In genomic region chr16:2520784-2521577, GRCh38 we compare ENCODE assay signal across 8 cellular contexts. TPM values are rescaled to one million over a fixed set of nuclear protein-coding genes. Genes with fewer than 3 reads are reported as not detected.
DNase-seq lines count a peak whose midpoint lies in the region; ATAC-seq and TF ChIP-seq lines count a peak whose summit lies in the region.

No MANE protein-coding gene starts in this region.

- H3K9me3 ChIP-seq in esophagus squamous epithelium: no peaks in the 10 kb centered on the region

- POLR2A ChIA-PET in GM10248 (lab: Yijun Ruan, JAX): interaction anchor here (1.1 to 1.7 kb wide), 4 partner anchors 8 to 14 kb away, joined by 4 to 9 read pairs (median 5); partner anchors contain the start of gene CEMP1
- POLR2A ChIA-PET in activated CD8-positive, alpha-beta T cell treated with anti-CD3 and anti-CD28 coated beads, Interleukin-2, amount 10 ng/mL, durations not matched to agents 7 days and 5 days (lab: Charles Lee): interaction anchor here (0.9 to 2.6 kb wide), 7 partner anchors 8 to 361 kb away, joined by 3 to 48 read pairs (median 5); partner anchors contain the start of genes CCNF, CEMP1, PDPK1 and SRRM2

- H3K27me3 ChIP-seq in esophagus squamous epithelium: no peaks in the 10 kb centered on the region

- H3K27ac ChIP-seq in esophagus squamous epithelium: peak overlapping the region; percentile 66 to 100 (median 96)

- H3K36me3 Mint-ChIP-seq in IgD-negative memory B cell (peaks cover 3% of the 10 kb centered on the region), neural crest cell (ENCODE audit: low read depth) (peaks cover 6% of the 10 kb centered on the region)
- H3K36me3 Mint-ChIP-seq in activated CD8-positive, alpha-beta T cell treated with anti-CD3 and anti-CD28 coated beads, Interleukin-2, amount 10 ng/mL, durations not matched to agents 7 days and 5 days (ENCODE audit: low read depth): peaks cover 37% of the 10 kb centered on the region

- no peak for TF ChIP-seq POLR2A in esophagus squamous epithelium (IDR thresholded peaks at IDR 0.05)

- H3K4me1 Mint-ChIP-seq in IgD-negative memory B cell: peaks cover 30 to 47% (median 34%) of the 10 kb centered on the region in 3 donors
- H3K4me1 Mint-ChIP-seq in activated CD8-positive, alpha-beta T cell treated with anti-CD3 and anti-CD28 coated beads, Interleukin-2, amount 10 ng/mL, durations not matched to agents 7 days and 5 days (ENCODE audit: low read depth): peaks cover 42% of the 10 kb centered on the region
- H3K4me1 Mint-ChIP-seq in neural crest cell: peaks cover 31% of the 10 kb centered on the region

- H3K9me3 Mint-ChIP-seq in IgD-negative memory B cell: no peaks in the 10 kb centered on the region
- no peaks in the 10 kb centered on the region for H3K9me3 Mint-ChIP-seq in activated CD8-positive, alpha-beta T cell treated with anti-CD3 and anti-CD28 coated beads, Interleukin-2, amount 10 ng/mL, durations not matched to agents 7 days and 5 days (ENCODE audit: insufficient read depth)
- H3K9me3 Mint-ChIP-seq in neural crest cell: no peaks in the 10 kb centered on the region

- DNase-seq in GM10248 (ENCODE audit: extremely low spot score) (peak; percentile 58), esophagus squamous epithelium (lab: John Stamatoyannopoulos, UW) (no peak), neural crest cell (ENCODE audit: low read depth, low spot score) (no peak), NCI-H1417 treated with DMSO at 0.1 percent for 48 hours (lab: John Stamatoyannopoulos, UW) (no peak), pons (ENCODE audit: low spot score) (no peak), SKM-1 treated with dmso at 0.1 percent for 144 hours (lab: John Stamatoyannopoulos, UW; ENCODE audit: unreplicated experiment) (no peak)
- DNase-seq in activated CD8-positive, alpha-beta T cell treated with anti-CD3 and anti-CD28 coated beads, Interleukin-2, amount 10 ng/mL, durations not matched to agents 7 days and 5 days: peak; percentile 80

- CTCF ChIA-PET in GM10248 (lab: Yijun Ruan, JAX): interaction anchor here (1.4 kb wide), 1 partner anchor 19 kb away, joined by 3 read pairs; no protein-coding TSS in a partner anchor
- CTCF ChIA-PET in activated CD8-positive, alpha-beta T cell treated with anti-CD3 and anti-CD28 coated beads, Interleukin-2, amount 10 ng/mL, durations not matched to agents 7 days and 5 days (lab: Charles Lee): interaction anchor here (1.3 to 1.4 kb wide), 2 partner anchors 12 to 20 kb away, joined by 4 to 5 read pairs; no protein-coding TSS in a partner anchor

- peaks cover 46 to 62% (median 49%) of the 10 kb centered on the region in 3 donors for H3K4me1 ChIP-seq in esophagus squamous epithelium

- peaks cover 11 to 66% (median 24%) of the 10 kb centered on the region in 3 donors for H3K36me3 ChIP-seq in esophagus squamous epithelium

- peak overlapping the region; percentile 50 to 85 (median 64) for H3K4me3 ChIP-seq in esophagus squamous epithelium

- peak overlapping the region; percentile 92 to 98 (median 95) for H3K4me3 Mint-ChIP-seq in IgD-negative memory B cell
- peak overlapping the region; percentile 87 for H3K4me3 Mint-ChIP-seq in activated CD8-positive, alpha-beta T cell treated with anti-CD3 and anti-CD28 coated beads, Interleukin-2, amount 10 ng/mL, durations not matched to agents 7 days and 5 days
- H3K4me3 Mint-ChIP-seq in neural crest cell: peak overlapping the region; percentile 89

- H3K27me3 Mint-ChIP-seq in IgD-negative memory B cell (peaks cover 2% of the 10 kb centered on the region), neural crest cell (ENCODE audit: low read depth) (peaks cover 7% of the 10 kb centered on the region)
- H3K27me3 Mint-ChIP-seq in activated CD8-positive, alpha-beta T cell treated with anti-CD3 and anti-CD28 coated beads, Interleukin-2, amount 10 ng/mL, durations not matched to agents 7 days and 5 days (ENCODE audit: low read depth): no peaks in the 10 kb centered on the region

- intact Hi-C loops in esophagus squamous epithelium (cut with DNase I): no loop called here

- WGBS in esophagus squamous epithelium, 2 donors: 45 to 66% methylated on average over 8 to 9 of the region's 42 CpGs

- H3K27ac Mint-ChIP-seq in IgD-negative memory B cell (peak overlapping the region; percentile 99), neural crest cell (ENCODE audit: unreplicated experiment) (peak overlapping the region; percentile 94)
- H3K27ac Mint-ChIP-seq in activated CD8-positive, alpha-beta T cell treated with anti-CD3 and anti-CD28 coated beads, Interleukin-2, amount 10 ng/mL, durations not matched to agents 7 days and 5 days: peak overlapping the region; percentile 95

- peak; percentile 60 for ATAC-seq in activated CD8-positive, alpha-beta T cell treated with anti-CD3 and anti-CD28 coated beads, Interleukin-2, amount 10 ng/mL, durations not matched to agents 7 days and 5 days

- TF ChIP-seq CTCF in GM10248 (IDR thresholded peaks at IDR 0.05; ENCODE audit: control extremely low read depth, extremely low read depth, low read depth, missing control alignments): no peak
- peak in 2 of 6 experiments; percentile 3 to 32 for TF ChIP-seq CTCF in esophagus squamous epithelium (IDR thresholded peaks at IDR 0.05)
- TF ChIP-seq CTCF in neural crest cell (conservative IDR thresholded peaks at IDR 0.05): no peak

RNA-seq across cellular contexts. Expression of gene AMDHD2, which starts 0.8 kb away (rescaled TPM):
- polyA plus RNA-seq in IgD-negative memory B cell: 22.2 TPM
- 10 to 100 TPM; 54.0 to 58.5 TPM for total RNA-seq in activated CD8-positive, alpha-beta T cell treated with anti-CD3 and anti-CD28 coated beads, Interleukin-2, amount 10 ng/mL, durations not matched to agents 7 days and 5 days
- total RNA-seq in esophagus squamous epithelium (10 to 100 TPM; 11.6 to 23.9 (median 17.5) TPM), neural crest cell (50.9 and 58.3 TPM in 2 replicates)

RNA-seq across cellular contexts. Expression of gene ATP6V0C, which starts 7.2 kb away (rescaled TPM):
- 105 TPM for polyA plus RNA-seq in IgD-negative memory B cell
- 100 to 1,000 TPM; 105 to 110 TPM for total RNA-seq in activated CD8-positive, alpha-beta T cell treated with anti-CD3 and anti-CD28 coated beads, Interleukin-2, amount 10 ng/mL, durations not matched to agents 7 days and 5 days
- total RNA-seq in esophagus squamous epithelium (100 to 1,000 TPM in 2 of 4 donors, 10 to 100 TPM in 2; 70.8 to 196 (median 125) TPM), neural crest cell (154 and 159 TPM in 2 replicates)

RNA-seq across cellular contexts. Expression of gene CEMP1, which starts 10.2 kb away (rescaled TPM):
- polyA plus RNA-seq in IgD-negative memory B cell: 6.2 TPM
- not detected for total RNA-seq in activated CD8-positive, alpha-beta T cell treated with anti-CD3 and anti-CD28 coated beads, Interleukin-2, amount 10 ng/mL, durations not matched to agents 7 days and 5 days
- total RNA-seq in esophagus squamous epithelium (under 1 TPM in 1 of 4 donors, not detected in 3; 0.76 TPM), neural crest cell (not detected in 2 replicates)

RNA-seq across cellular contexts. Expression of gene PDPK1, which starts 16.8 kb away (rescaled TPM):
- polyA plus RNA-seq in IgD-negative memory B cell: 45.1 TPM
- total RNA-seq in activated CD8-positive, alpha-beta T cell treated with anti-CD3 and anti-CD28 coated beads, Interleukin-2, amount 10 ng/mL, durations not matched to agents 7 days and 5 days: 10 to 100 TPM; 41.2 to 49.6 TPM
- total RNA-seq in esophagus squamous epithelium (10 to 100 TPM; 18.3 to 28.2 (median 23.3) TPM), neural crest cell (34.2 and 37.5 TPM in 2 replicates)

RNA-seq across cellular contexts. Expression of gene TBC1D24, which starts 46.1 kb away (rescaled TPM):
- 3.3 TPM for polyA plus RNA-seq in IgD-negative memory B cell
- 10 to 100 TPM; 21.1 to 22.4 TPM for total RNA-seq in activated CD8-positive, alpha-beta T cell treated with anti-CD3 and anti-CD28 coated beads, Interleukin-2, amount 10 ng/mL, durations not matched to agents 7 days and 5 days
- total RNA-seq in esophagus squamous epithelium: 1 to 10 TPM; 3.1 to 4.6 (median 3.7) TPM
- total RNA-seq in neural crest cell: 30.0 and 32.5 TPM in 2 replicates

Comparison
In these comparisons a context has a peak if more than half of its experiments do, and no peak if none do; other contexts are left out.
1. DNase-seq: peak in GM10248 (single experiment) and activated CD8-positive, alpha-beta T cell treated with anti-CD3 and anti-CD28 coated beads, Interleukin-2, amount 10 ng/mL, durations not matched to agents 7 days and 5 days (single experiment); none in esophagus squamous epithelium (single experiment), neural crest cell (single experiment), NCI-H1417 treated with DMSO at 0.1 percent for 48 hours (single experiment), pons (single experiment) and SKM-1 treated with dmso at 0.1 percent for 144 hours (single experiment).
2. Peak in every context shown above with its lines, with median percentiles within 50 percentile points of each other: H3K27ac Mint-ChIP-seq and H3K4me3 Mint-ChIP-seq.